30 cellular contexts compared by ENCODE assay signal in genomic region chr2:158061763-158062162, GRCh38. TPM values are rescaled to one million over a fixed set of nuclear protein-coding genes. Genes with fewer than 3 reads are reported as not detected.
"Had no signal": no experiment of that assay in that cellular context is flagged by ENCODE, and none has a peak within 500 bp of the region (broad histone marks: within the 10 kb centered on the region; RNA-seq: fewer than 3 reads in every experiment).

No MANE protein-coding gene starts in this region.

- H3K27me3 Mint-ChIP-seq: activated CD8-positive, alpha-beta T cell treated with anti-CD3 and anti-CD28 coated beads for 36 hours; activated naive CD8-positive, alpha-beta T cell; activated T-helper 17 cell treated with anti-CD3 and anti-CD28 coated beads, Interleukin-2, amount 50 U/mL, for 72 hours; dendritic cell treated with granulocyte-macrophage colony-stimulating factor and Interleukin-4, amounts not matched to agents 40 ng/mL and 50 ng/mL, for 4 days had no signal

- H3K36me3 Mint-ChIP-seq: activated naive CD8-positive, alpha-beta T cell had no signal

- H3K4me1 ChIP-seq: esophagus muscularis mucosa, gastroesophageal sphincter had no signal

- FAIRE-seq: astrocyte, bronchial epithelial cell had no signal

- H3K27me3 ChIP-seq: brain microvascular endothelial cell, esophagus muscularis mucosa, gastroesophageal sphincter had no signal

- H3K27ac Mint-ChIP-seq: activated CD8-positive, alpha-beta T cell treated with anti-CD3 and anti-CD28 coated beads for 36 hours; activated naive CD8-positive, alpha-beta T cell; activated T-helper 17 cell treated with anti-CD3 and anti-CD28 coated beads, Interleukin-2, amount 50 U/mL, for 72 hours; dendritic cell treated with granulocyte-macrophage colony-stimulating factor and Interleukin-4, amounts not matched to agents 40 ng/mL and 50 ng/mL, for 4 days; effector memory CD8-positive, alpha-beta T cell had no signal

- H3K4me1 Mint-ChIP-seq: activated T-helper 17 cell treated with anti-CD3 and anti-CD28 coated beads, Interleukin-2, amount 50 U/mL, for 72 hours; central memory CD8-positive, alpha-beta T cell had no signal

- H3K36me3 ChIP-seq: brain microvascular endothelial cell, esophagus muscularis mucosa, gastroesophageal sphincter had no signal

- H3K27ac ChIP-seq: brain microvascular endothelial cell, coronary artery, esophagus muscularis mucosa, gastroesophageal sphincter had no signal

- H3K9me3 ChIP-seq: gastroesophageal sphincter had no signal

- H3K4me3 ChIP-seq: coronary artery, esophagus muscularis mucosa, gastroesophageal sphincter had no signal

- DNase-seq: activated CD4-positive, alpha-beta T cell treated with anti-CD3 and anti-CD28 coated beads for 48 hours; activated CD4-positive, alpha-beta T cell treated with anti-CD3 and anti-CD28 coated beads, Interleukin-2, amount 50 U/mL, for 1 hour; activated CD4-positive, alpha-beta T cell treated with anti-CD3 and anti-CD28 coated beads, Interleukin-2, amount 50 U/mL, for 48 hours; activated CD8-positive, alpha-beta memory T cell treated with anti-CD3 and anti-CD28 coated beads for 24 hours; activated CD8-positive, alpha-beta T cell treated with anti-CD3 and anti-CD28 coated beads for 36 hours; activated effector memory CD4-positive, alpha-beta T cell treated with Interleukin-2 at 50 U/mL for 16 hours; activated gamma-delta T cell treated with Interleukin-2 at 50 U/mL for 16 hours; activated naive CD4-positive, alpha-beta T cell treated with anti-CD3 and anti-CD28 coated beads, Interleukin-2, amount 50 U/mL, for 16 hours; activated naive CD4-positive, alpha-beta T cell treated with Interleukin-2 at 50 U/mL for 16 hours; activated T-cell treated with anti-CD3 and anti-CD28 coated beads, Interleukin-2, amount 50 U/mL, for 4 hours; amniotic stem cell; anterior cingulate cortex; effector CD4-positive, alpha-beta T cell; effector memory CD8-positive, alpha-beta T cell; erythroblast; T-helper 1 cell; T-helper 2 cell had no signal

- ATAC-seq: activated CD8-positive, alpha-beta T cell treated with anti-CD3 and anti-CD28 coated beads for 36 hours; activated T-cell treated with anti-CD3 and anti-CD28 coated beads, Interleukin-2, amount 50 U/mL, for 4 hours; activated T-helper 17 cell treated with anti-CD3 and anti-CD28 coated beads, Interleukin-2, amount 50 U/mL, for 72 hours; effector memory CD8-positive, alpha-beta T cell; gastroesophageal sphincter had no signal

- H3K9me3 Mint-ChIP-seq: activated CD8-positive, alpha-beta T cell treated with anti-CD3 and anti-CD28 coated beads for 36 hours; activated T-cell treated with anti-CD3 and anti-CD28 coated beads, Interleukin-2, amount 50 U/mL, for 4 hours; activated T-helper 17 cell treated with anti-CD3 and anti-CD28 coated beads, Interleukin-2, amount 50 U/mL, for 72 hours; central memory CD8-positive, alpha-beta T cell; dendritic cell treated with granulocyte-macrophage colony-stimulating factor and Interleukin-4, amounts not matched to agents 40 ng/mL and 50 ng/mL, for 4 days; effector memory CD8-positive, alpha-beta T cell had no signal

- H3K4me3 Mint-ChIP-seq: activated CD8-positive, alpha-beta T cell treated with anti-CD3 and anti-CD28 coated beads for 36 hours; activated naive CD8-positive, alpha-beta T cell; activated T-cell treated with anti-CD3 and anti-CD28 coated beads, Interleukin-2, amount 50 U/mL, for 4 hours; activated T-helper 17 cell treated with anti-CD3 and anti-CD28 coated beads, Interleukin-2, amount 50 U/mL, for 72 hours; central memory CD8-positive, alpha-beta T cell; dendritic cell treated with granulocyte-macrophage colony-stimulating factor and Interleukin-4, amounts not matched to agents 40 ng/mL and 50 ng/mL, for 4 days; effector memory CD8-positive, alpha-beta T cell had no signal

RNA-seq across cellular contexts. Expression of gene UPP2, which starts 39.9 kb away (rescaled TPM):
- total RNA-seq: activated CD8-positive, alpha-beta T cell treated with anti-CD3 and anti-CD28 coated beads for 36 hours; activated T-cell treated with anti-CD3 and anti-CD28 coated beads, Interleukin-2, amount 50 U/mL, for 4 hours; activated T-helper 17 cell treated with anti-CD3 and anti-CD28 coated beads, Interleukin-2, amount 50 U/mL, for 72 hours; astrocyte; bronchial epithelial cell; cardiac septum; esophagus muscularis mucosa; fibroblast of villous mesenchyme; glomerular endothelial cell had no signal
